Comparison of ENCODE assay signal across 17 cellular contexts in the genomic region with DNA sequence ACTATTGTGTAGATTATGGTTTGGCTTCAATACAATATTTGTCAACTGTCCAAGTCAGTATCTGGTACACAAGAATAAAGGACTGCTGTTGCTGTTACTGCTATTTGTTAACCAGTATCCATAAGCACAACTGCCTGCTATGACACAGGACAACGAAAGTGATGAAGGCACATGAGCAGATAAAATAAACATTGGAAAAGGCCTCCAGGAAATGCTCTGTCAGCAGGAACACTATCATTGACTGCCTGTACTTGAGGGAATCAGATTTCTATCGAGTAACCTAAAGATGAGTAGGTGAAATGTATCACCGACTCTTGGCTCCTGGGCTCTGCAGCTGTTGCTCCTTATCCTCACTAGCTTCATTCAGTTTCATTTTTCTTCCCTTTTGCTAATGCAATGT. TPM values are rescaled to one million over a fixed set of nuclear protein-coding genes. Genes with fewer than 3 reads are reported as not detected.
"Had no signal": no experiment of that assay in that cellular context is flagged by ENCODE, and none has a peak within 500 bp of the region (broad histone marks: within the 10 kb centered on the region; RNA-seq: fewer than 3 reads in every experiment).

No MANE protein-coding gene starts in this region.

- H3K36me3 Mint-ChIP-seq: activated CD4-positive, alpha-beta memory T cell treated with anti-CD3 and anti-CD28 coated beads for 36 hours; activated CD8-positive, alpha-beta memory T cell treated with anti-CD3 and anti-CD28 coated beads, Interleukin-2, amount 10 ng/mL, durations not matched to agents 7 days and 5 days; naive thymus-derived CD4-positive, alpha-beta T cell had no signal

- H3K9me3 Mint-ChIP-seq: activated CD4-positive, alpha-beta memory T cell treated with anti-CD3 and anti-CD28 coated beads for 36 hours; activated naive CD4-positive, alpha-beta T cell treated with anti-CD3 and anti-CD28 coated beads for 36 hours; activated naive CD8-positive, alpha-beta T cell treated with anti-CD3 and anti-CD28 coated beads, Interleukin-2, amount 50 U/mL, for 24 hours; activated T-helper 2 cell treated with anti-CD3 and anti-CD28 coated beads, Interferon-gamma antibody, Interleukin-2, Interleukin-4, amounts not matched to agents 10 μg/mL and 5 μg/mL and 100 μg/mL, durations not matched to agents 14 hours and 24 hours and 36 hours; naive thymus-derived CD4-positive, alpha-beta T cell had no signal

- H3K9me3 ChIP-seq: mucosa of descending colon, tibial nerve, uterus had no signal

- H3K27ac ChIP-seq: parathyroid adenoma, tibial nerve, uterus had no signal

- H3K4me1 Mint-ChIP-seq: activated CD4-positive, alpha-beta T cell treated with anti-CD3 and anti-CD28 coated beads for 36 hours; activated CD8-positive, alpha-beta memory T cell treated with anti-CD3 and anti-CD28 coated beads, Interleukin-2, amount 10 ng/mL, durations not matched to agents 7 days and 5 days; activated naive CD8-positive, alpha-beta T cell treated with anti-CD3 and anti-CD28 coated beads, Interleukin-2, amount 50 U/mL, for 24 hours had no signal

- H3K27me3 ChIP-seq: tibial nerve, uterus had no signal

- H3K4me1 ChIP-seq: uterus had no signal

- H3K27me3 Mint-ChIP-seq: activated CD4-positive, alpha-beta memory T cell treated with anti-CD3 and anti-CD28 coated beads for 36 hours; activated CD4-positive, alpha-beta T cell treated with anti-CD3 and anti-CD28 coated beads for 36 hours; activated CD8-positive, alpha-beta memory T cell treated with anti-CD3 and anti-CD28 coated beads, Interleukin-2, amount 10 ng/mL, durations not matched to agents 7 days and 5 days; activated naive CD8-positive, alpha-beta T cell treated with anti-CD3 and anti-CD28 coated beads, Interleukin-2, amount 50 U/mL, for 24 hours had no signal

- ATAC-seq: activated CD4-positive, alpha-beta T cell treated with anti-CD3 and anti-CD28 coated beads for 36 hours; activated CD8-positive, alpha-beta memory T cell treated with anti-CD3 and anti-CD28 coated beads, Interleukin-2, amount 10 ng/mL, durations not matched to agents 7 days and 5 days; activated naive CD8-positive, alpha-beta T cell treated with anti-CD3 and anti-CD28 coated beads, Interleukin-2, amount 50 U/mL, for 24 hours; mucosa of descending colon; naive thymus-derived CD4-positive, alpha-beta T cell had no signal

- H3K27ac Mint-ChIP-seq: activated CD4-positive, alpha-beta memory T cell treated with anti-CD3 and anti-CD28 coated beads for 36 hours; activated CD4-positive, alpha-beta T cell treated with anti-CD3 and anti-CD28 coated beads for 36 hours; activated CD8-positive, alpha-beta memory T cell treated with anti-CD3 and anti-CD28 coated beads, Interleukin-2, amount 10 ng/mL, durations not matched to agents 7 days and 5 days; activated naive CD4-positive, alpha-beta T cell treated with anti-CD3 and anti-CD28 coated beads for 36 hours; activated naive CD8-positive, alpha-beta T cell treated with anti-CD3 and anti-CD28 coated beads, Interleukin-2, amount 50 U/mL, for 24 hours; activated T-helper 2 cell treated with anti-CD3 and anti-CD28 coated beads, Interferon-gamma antibody, Interleukin-2, Interleukin-4, amounts not matched to agents 10 μg/mL and 5 μg/mL and 100 μg/mL, durations not matched to agents 14 hours and 24 hours and 36 hours; naive thymus-derived CD4-positive, alpha-beta T cell had no signal

- DNase-seq: activated CD4-positive, alpha-beta memory T cell treated with anti-CD3 and anti-CD28 coated beads for 36 hours; activated CD4-positive, alpha-beta T cell treated with anti-CD3 and anti-CD28 coated beads for 36 hours; activated CD8-positive, alpha-beta memory T cell treated with anti-CD3 and anti-CD28 coated beads, Interleukin-2, amount 10 ng/mL, durations not matched to agents 7 days and 5 days; activated naive CD4-positive, alpha-beta T cell treated with anti-CD3 and anti-CD28 coated beads for 36 hours; activated naive CD8-positive, alpha-beta T cell treated with anti-CD3 and anti-CD28 coated beads, Interleukin-2, amount 50 U/mL, for 24 hours; activated T-cell treated with anti-CD3 and anti-CD28 coated beads, Interleukin-2, amount 50 U/mL, for 1 hour; aorta; mucosa of descending colon; naive thymus-derived CD4-positive, alpha-beta T cell; retina; stimulated activated CD4-positive, alpha-beta T cell treated with anti-CD3 and anti-CD28 coated beads, Interleukin-2, amount 100 ng/mL, for 48 hours; stimulated activated naive CD4-positive, alpha-beta T cell; uterus had no signal

- H3K36me3 ChIP-seq: tibial nerve, uterus had no signal

- H3K4me3 Mint-ChIP-seq: activated CD4-positive, alpha-beta memory T cell treated with anti-CD3 and anti-CD28 coated beads for 36 hours; activated CD4-positive, alpha-beta T cell treated with anti-CD3 and anti-CD28 coated beads for 36 hours; activated CD8-positive, alpha-beta memory T cell treated with anti-CD3 and anti-CD28 coated beads, Interleukin-2, amount 10 ng/mL, durations not matched to agents 7 days and 5 days; activated naive CD4-positive, alpha-beta T cell treated with anti-CD3 and anti-CD28 coated beads for 36 hours; activated naive CD8-positive, alpha-beta T cell treated with anti-CD3 and anti-CD28 coated beads, Interleukin-2, amount 50 U/mL, for 24 hours; naive thymus-derived CD4-positive, alpha-beta T cell had no signal

- H3K4me3 ChIP-seq: lung, mucosa of descending colon, tibial nerve, uterus had no signal

RNA-seq across cellular contexts. Expression of gene FMN1, which starts 56.5 kb away (rescaled TPM):
- total RNA-seq: activated CD8-positive, alpha-beta memory T cell treated with anti-CD3 and anti-CD28 coated beads, Interleukin-2, amount 10 ng/mL, durations not matched to agents 7 days and 5 days had no signal
